ENCODE assay signal across 8 cellular contexts in the genomic region with DNA sequence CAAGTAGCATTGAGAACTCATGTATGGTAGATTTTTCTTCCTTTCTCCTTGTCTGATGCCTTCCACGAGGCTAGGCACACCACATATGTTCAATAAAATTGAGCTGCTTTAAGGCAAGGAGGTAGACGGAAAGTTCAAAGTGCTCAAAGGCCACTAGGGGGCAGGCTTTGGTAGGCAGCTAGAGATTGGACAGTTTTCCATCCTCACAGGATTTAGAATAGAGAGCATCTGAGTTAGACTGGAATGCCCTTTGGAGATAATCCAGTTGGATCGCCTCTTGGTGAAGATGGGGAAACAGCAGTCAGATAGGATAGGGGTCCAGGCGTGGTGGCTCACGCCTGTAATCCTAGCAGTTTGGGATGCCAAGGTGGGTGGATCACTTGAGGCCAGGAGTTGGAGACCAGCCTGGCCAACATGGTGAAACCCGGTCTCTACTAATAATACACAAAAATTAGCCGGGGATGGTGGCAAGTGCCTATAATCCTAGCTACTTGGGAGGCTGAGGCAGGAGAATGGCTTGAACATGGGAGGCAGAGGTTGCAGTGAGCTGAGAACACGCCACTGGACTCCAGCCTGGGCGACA. TPM values are rescaled to one million over a fixed set of nuclear protein-coding genes. Genes with fewer than 3 reads are reported as not detected.
DNase-seq lines count a peak whose midpoint lies in the region; ATAC-seq and TF ChIP-seq lines count a peak whose summit lies in the region.

No MANE protein-coding gene starts in this region.

- ATAC-seq in aorta (ENCODE audit: low FRiP score) (peak; percentile 70), GM18511 (IDR thresholded peaks at IDR 0.05; ENCODE audit: unreplicated experiment) (no peak)

- H3K4me1 ChIP-seq in aorta (ENCODE audit: control insufficient read depth in 1 of 2, insufficient read depth in 2 of 2, low read length in 2 of 2): no peaks in the 10 kb centered on the region

- 30 to 37% methylated on average over 9 of the region's 9 CpGs for WGBS in aorta, 2 donors

- H3K36me3 ChIP-seq in aorta (ENCODE audit: control insufficient read depth in 1 of 2, insufficient read depth in 2 of 2, low read length in 1 of 2): no peaks in the 10 kb centered on the region

- H3K4me1 Mint-ChIP-seq in nephron progenitor cell: peaks cover 41% of the 10 kb centered on the region

- no peaks in the 10 kb centered on the region for H3K27me3 ChIP-seq in aorta (ENCODE audit: control insufficient read depth in 1 of 2, insufficient read depth in 2 of 2, low read length in 1 of 2)

- peak; percentile 68 for TF ChIP-seq CTCF in nephron progenitor cell (IDR thresholded peaks at IDR 0.05)

- no peaks in the 10 kb centered on the region for H3K9me3 ChIP-seq in aorta (ENCODE audit: control insufficient read depth, low read length)

- peaks cover 9% of the 10 kb centered on the region for H3K27me3 Mint-ChIP-seq in nephron progenitor cell (ENCODE audit: low read depth, poor library complexity)

- H3K9me3 Mint-ChIP-seq in nephron progenitor cell: peaks cover 41% of the 10 kb centered on the region

- no peak overlapping the region for H3K4me3 Mint-ChIP-seq in nephron progenitor cell

- H3K4me3 ChIP-seq in aorta (ENCODE audit: low read length in 2 of 2): no peak overlapping the region

- no peak overlapping the region for H3K27ac ChIP-seq in aorta (ENCODE audit: low read depth in 1 of 2, low read length in 2 of 2)

- intact Hi-C loops in aorta (cut with DNase I): loop anchor here (2.0 to 10.0 kb wide), 2 partner anchors 45 to 113 kb away; no protein-coding TSS in a partner anchor

- H3K27ac Mint-ChIP-seq in nephron progenitor cell: no peak overlapping the region

- DNase-seq in Caki2 (ENCODE audit: low read depth) (peak; percentile 41), HPDE6-E6E7 (ENCODE audit: extremely low spot score) (peak; percentile 23), NOMO-1 treated with DMSO at 0.1 percent for 48 hours (lab: John Stamatoyannopoulos, UW; ENCODE audit: unreplicated experiment) (peak; percentile 71), activated T-cell treated with anti-CD3 and anti-CD28 coated beads for 4 hours (peak; percentile 37), fibroblast of gingiva (ENCODE audit: low read depth) (peak; percentile 83), nephron progenitor cell (peak; percentile 58), aorta (no peak)

- in situ Hi-C loops in Caki2 (cut with HindIII; ENCODE audit: low pct_unique_long_range_greater_than_20kb, low sequenced_read_pairs): no loop called here

- no peaks in the 10 kb centered on the region for H3K36me3 Mint-ChIP-seq in nephron progenitor cell (ENCODE audit: low read depth)

RNA-seq across cellular contexts. Expression of gene ELF4, which starts 30.4 kb away (rescaled TPM):
- 12.5 and 16.0 TPM in 2 replicates for total RNA-seq in Caki2 (2014; rRNA removed; shearing (Covaris generic); ENCODE audit: low replicate concordance)
- 10 to 100 TPM; 14.5 to 20.8 TPM for total RNA-seq in aorta
- polyA plus RNA-seq in aorta: 1 to 10 TPM; 3.6 to 4.5 TPM

Comparison
In these comparisons a context has a peak if more than half of its experiments do, and no peak if none do; other contexts are left out.
1. DNase-seq: peak in Caki2 (single experiment), HPDE6-E6E7 (single experiment), NOMO-1 treated with DMSO at 0.1 percent for 48 hours (single experiment), activated T-cell treated with anti-CD3 and anti-CD28 coated beads for 4 hours (single experiment), fibroblast of gingiva (single experiment) and nephron progenitor cell (single experiment); none in aorta (0 of 2).